ENCODE assay signal across 8 cellular contexts in genomic region chr9:127968046-127968445, GRCh38. TPM values are rescaled to one million over a fixed set of nuclear protein-coding genes. Genes with fewer than 3 reads are reported as not detected.
DNase-seq lines count a peak whose midpoint lies in the region; ATAC-seq, FAIRE-seq and TF ChIP-seq lines count a peak whose summit lies in the region.

No MANE protein-coding gene starts in this region.

- H3K4me2 ChIP-seq in OCI-LY7 (ENCODE audit: low read length): peak overlapping the region; percentile 84; the same call in 1 of the 2 replicates

- intact Hi-C loops in OCI-LY7 (cut with micrococcal nuclease; ENCODE audit: unreplicated experiment) (no loop called here), pancreas (cut with DNase I) (no loop called here)

- H3K9me3 Mint-ChIP-seq in CD4-positive, CD25-positive, alpha-beta regulatory T cell: no peaks in the 10 kb centered on the region

- H3K4me1 ChIP-seq in CD4-positive, CD25-positive, alpha-beta regulatory T cell (ENCODE audit: control insufficient read depth, insufficient read depth, low read length, poor library complexity, severe bottlenecking): peaks cover 98% of the 10 kb centered on the region
- peaks cover 100% of the 10 kb centered on the region for H3K4me1 ChIP-seq in OCI-LY7 (ENCODE audit: insufficient read depth, low read length, poor library complexity, severe bottlenecking)
- peaks cover 59 to 75% (median 60%) of the 10 kb centered on the region in 3 donors for H3K4me1 ChIP-seq in pancreas

- H3K27me3 Mint-ChIP-seq in CD4-positive, CD25-positive, alpha-beta regulatory T cell: peaks cover 6% of the 10 kb centered on the region

- H3K27ac Mint-ChIP-seq in CD4-positive, CD25-positive, alpha-beta regulatory T cell: peak overlapping the region; percentile 98 to 99 (median 98)

- 0 out of 2 replicates have a peak, but pooled peaks cover 6% of the 10 kb centered on the region for H4K20me1 ChIP-seq in OCI-LY7 (ENCODE audit: insufficient read depth, low read length)

- no peaks in the 10 kb centered on the region for H3K9me3 ChIP-seq in CD4-positive, CD25-positive, alpha-beta regulatory T cell (ENCODE audit: control insufficient read depth in 2 of 2, low read length in 2 of 2)
- H3K9me3 ChIP-seq in OCI-LY7 (ENCODE audit: low read length) (no peaks in the 10 kb centered on the region), pancreas (no peaks in the 10 kb centered on the region)

- peak overlapping the region; percentile 88 to 97 (median 95) for H3K4me3 Mint-ChIP-seq in CD4-positive, CD25-positive, alpha-beta regulatory T cell

- CTCF ChIA-PET in OCI-LY7 (lab: Charles Lee; ENCODE audit: unreplicated experiment): no interaction called here

- ATAC-seq in CD4-positive, CD25-positive, alpha-beta regulatory T cell (ENCODE audit: low read depth in 2 of 2): no peak
- ATAC-seq in pancreas (peak in 2 of 4 donors; percentile 9 to 29), GM19463 (IDR thresholded peaks at IDR 0.05; ENCODE audit: unreplicated experiment) (no peak), GM18868 (IDR thresholded peaks at IDR 0.05; ENCODE audit: unreplicated experiment) (no peak), HG03135 (IDR thresholded peaks at IDR 0.05; ENCODE audit: unreplicated experiment) (no peak)

- peaks cover 12 to 99% (median 74%) of the 10 kb centered on the region in 4 donors for H3K4me1 Mint-ChIP-seq in CD4-positive, CD25-positive, alpha-beta regulatory T cell

- peaks cover 5% of the 10 kb centered on the region for H3K36me3 ChIP-seq in CD4-positive, CD25-positive, alpha-beta regulatory T cell (ENCODE audit: control insufficient read depth, insufficient read depth, low read length)
- H3K36me3 ChIP-seq in OCI-LY7 (ENCODE audit: insufficient read depth, low read length): peaks cover 29% of the 10 kb centered on the region
- H3K36me3 ChIP-seq in pancreas: no peaks in the 10 kb centered on the region

- 90 to 93% methylated on average over 3 of the region's 3 CpGs for WGBS in pancreas, 2 donors

- peaks cover 46% of the 10 kb centered on the region for H3K36me3 Mint-ChIP-seq in CD4-positive, CD25-positive, alpha-beta regulatory T cell

- no TSS peak for BruUV-seq in OCI-LY7 (replicated peaks; lab: Mats Ljungman, UMichigan)

- no peaks in the 10 kb centered on the region for H3K27me3 ChIP-seq in CD4-positive, CD25-positive, alpha-beta regulatory T cell (ENCODE audit: control insufficient read depth, insufficient read depth, low read length)
- H3K27me3 ChIP-seq in pancreas: no peaks in the 10 kb centered on the region

- no peaks in the 10 kb centered on the region for H3K9me2 ChIP-seq in OCI-LY7 (ENCODE audit: insufficient read depth, low read length)

- POLR2A ChIA-PET in OCI-LY7 (lab: Charles Lee): no interaction called here

- FAIRE-seq in pancreas (lab: Jason Lieb, UNC): no peak

- H3K27ac ChIP-seq in CD4-positive, CD25-positive, alpha-beta regulatory T cell (ENCODE audit: insufficient read depth, low read length, poor library complexity, severe bottlenecking): peak overlapping the region; percentile 91
- H3K27ac ChIP-seq in OCI-LY7 (ENCODE audit: low read depth, low read length, poor library complexity, severe bottlenecking) (peak overlapping the region; percentile 95), cingulate gyrus (ENCODE audit: low read depth, low read length) (peak overlapping the region; percentile 98), pancreas (peak overlapping the region; percentile 5 to 95 (median 60))

- peak in 1 of 3 donors; percentile 43 for DNase-seq in CD4-positive, CD25-positive, alpha-beta regulatory T cell
- no peak for DNase-seq in OCI-LY7 (ENCODE audit: low spot score)
- peak in 3 of 6 donors; percentile 53 to 65 (median 57) for DNase-seq in pancreas
- no peak for DNase-seq in foreskin melanocyte

- no peak overlapping the region for H2AFZ ChIP-seq in OCI-LY7 (ENCODE audit: low read length)

- H3K79me2 ChIP-seq in OCI-LY7 (ENCODE audit: insufficient read depth, low read depth, low read length): peaks cover 86% of the 10 kb centered on the region

- H3K4me3 ChIP-seq in CD4-positive, CD25-positive, alpha-beta regulatory T cell (ENCODE audit: low read depth, low read length): peak overlapping the region; percentile 48
- H3K4me3 ChIP-seq in OCI-LY7 (ENCODE audit: low read depth, low read length, poor library complexity, severe bottlenecking) (no peak overlapping the region), pancreas (no peak overlapping the region)

- no peak for TF ChIP-seq CTCF in OCI-LY7 (conservative IDR thresholded peaks at IDR 0.05; ENCODE audit: low read length)
- no peak for TF ChIP-seq CTCF in pancreas (IDR thresholded peaks at IDR 0.05)

RNA-seq across cellular contexts. Expression of gene EEIG1, which starts 12.7 kb away (rescaled TPM):
- total RNA-seq in CD4-positive, CD25-positive, alpha-beta regulatory T cell: 402 TPM
- polyA plus RNA-seq in CD4-positive, CD25-positive, alpha-beta regulatory T cell: 100 to 1,000 TPM; 140 to 190 (median 177) TPM
- total RNA-seq in OCI-LY7 (2014; rRNA removed; shearing (Covaris generic)): 25.8 and 34.7 TPM in 2 replicates
- 60.1 and 69.1 TPM in 2 replicates for total RNA-seq in OCI-LY7 (2022)
- 10 to 100 TPM; 47.7 to 85.4 (median 69.1) TPM for total RNA-seq in pancreas
- 10 to 100 TPM; 25.4 to 56.5 TPM for polyA plus RNA-seq in pancreas

RNA-seq across cellular contexts. Expression of gene DPM2, which starts 30.4 kb away (rescaled TPM):
- 35.7 TPM for total RNA-seq in CD4-positive, CD25-positive, alpha-beta regulatory T cell
- polyA plus RNA-seq in CD4-positive, CD25-positive, alpha-beta regulatory T cell: 10 to 100 TPM; 27.5 to 30.6 (median 29.7) TPM
- 31.6 and 49.7 TPM in 2 replicates for total RNA-seq in OCI-LY7 (2014; rRNA removed; shearing (Covaris generic))
- 47.7 and 50.7 TPM in 2 replicates for total RNA-seq in OCI-LY7 (2022)
- 10 to 100 TPM; 19.6 to 34.9 (median 25.5) TPM for total RNA-seq in pancreas
- 10 to 100 TPM; 39.0 to 56.8 TPM for polyA plus RNA-seq in pancreas

RNA-seq across cellular contexts. Expression of gene PIP5KL1, which starts 37.5 kb away (rescaled TPM):
- 3.3 TPM for total RNA-seq in CD4-positive, CD25-positive, alpha-beta regulatory T cell
- polyA plus RNA-seq in CD4-positive, CD25-positive, alpha-beta regulatory T cell: 1 to 10 TPM in 1 of 4 donors, under 1 TPM in 2, not detected in 1; 0.22 to 1.1 (median 0.81) TPM
- total RNA-seq in OCI-LY7 (2014; rRNA removed; shearing (Covaris generic)): 0.59 and 0.95 TPM in 2 replicates
- total RNA-seq in OCI-LY7 (2022) (4.4 and 4.6 TPM in 2 replicates), pancreas (1 to 10 TPM; 1.0 to 2.2 (median 1.2) TPM)
- polyA plus RNA-seq in pancreas: 1 to 10 TPM in 1 of 2 donors, under 1 TPM in 1; 0.80 to 2.5 TPM

RNA-seq across cellular contexts. Expression of gene ST6GALNAC4, which starts 51.2 kb away (rescaled TPM):
- total RNA-seq in CD4-positive, CD25-positive, alpha-beta regulatory T cell: 31.6 TPM
- polyA plus RNA-seq in CD4-positive, CD25-positive, alpha-beta regulatory T cell: 10 to 100 TPM; 23.1 to 23.8 (median 23.7) TPM
- 112 and 180 TPM in 2 replicates for total RNA-seq in OCI-LY7 (2014; rRNA removed; shearing (Covaris generic))
- total RNA-seq in OCI-LY7 (2022) (118 and 125 TPM in 2 replicates), pancreas (10 to 100 TPM; 25.9 to 66.6 (median 41.3) TPM)
- 10 to 100 TPM; 22.2 to 27.7 TPM for polyA plus RNA-seq in pancreas
